Comparison of ENCODE assay signal across 8 cellular contexts in genomic region chr3:155870133-155870944, GRCh38. TPM values are rescaled to one million over a fixed set of nuclear protein-coding genes. Genes with fewer than 3 reads are reported as not detected.
DNase-seq lines count a peak whose midpoint lies in the region; ATAC-seq, FAIRE-seq and TF ChIP-seq lines count a peak whose summit lies in the region.

TSS of gene GMPS (plus strand) at chr3:155870650. CDS start at chr3:155870871, 221 bp downstream.

- FAIRE-seq in GM12892 (lab: Jason Lieb, UNC) = peak; percentile 88

- H3K4me3 Mint-ChIP-seq in T-cell = peak within 1 kb of the TSS; percentile 92 to 96 (median 95)

- H3K36me3 Mint-ChIP-seq in T-cell = no peaks in the 10 kb centered on the region

- no peaks in the 10 kb centered on the region for H3K27me3 Mint-ChIP-seq in T-cell

- TF ChIP-seq POLR2A in GM12892 (IDR thresholded peaks at IDR 0.05; ENCODE audit: low read depth, low read length) = peak; percentile 87
- TF ChIP-seq POLR2A in adrenal gland (IDR thresholded peaks at IDR 0.05) = peak; percentile 66 to 85

- peak; percentile 86 for DNase-seq in GM12892 (ENCODE audit: insufficient read length)
- DNase-seq in NCI-H1436 treated with DMSO at 0.1 percent for 48 hours (lab: John Stamatoyannopoulos, UW) = peak; percentile 70
- DNase-seq in T-cell = peak; percentile 86 to 98 (median 94)
- peak; percentile 93 to 96 (median 94) for DNase-seq in adrenal gland
- peak; percentile 92 to 97 for DNase-seq in heart right ventricle
- DNase-seq in posterior vena cava (ENCODE audit: low spot score) = peak; percentile 98
- peak; percentile 98 for DNase-seq in upper lobe of right lung

- POLR2A ChIA-PET in T-cell (lab: Charles Lee) = interaction anchor here (0.6 to 1.2 kb wide), 5 partner anchors 17 to 1290 kb away, joined by 3 to 6 read pairs (median 5); partner anchors contain the start of gene CCNL1 (in 1 of the 2)

- peak within 1 kb of the TSS; percentile 96 to 97 for H3K27ac Mint-ChIP-seq in T-cell

- H3K27ac ChIP-seq in adrenal gland (peak within 1 kb of the TSS; percentile 89 to 97 (median 96)), heart right ventricle (peak within 1 kb of the TSS; percentile 60 to 97 (median 94)), upper lobe of right lung (peak within 1 kb of the TSS; percentile 92)

- CTCF ChIA-PET in T-cell (lab: Charles Lee) = interaction anchor here (0.7 to 4.4 kb wide), 10 partner anchors 9 to 1545 kb away, joined by 3 to 44 read pairs (median 3); partner anchors contain the start of genes C3orf33 (in 1 of the 2) and SLC33A1 (in 1 of the 2)

- no peaks in the 10 kb centered on the region for H3K36me3 ChIP-seq in adrenal gland (replicated peaks in 1 of 2)
- no peaks in the 10 kb centered on the region for H3K36me3 ChIP-seq in heart right ventricle
- no peaks in the 10 kb centered on the region for H3K36me3 ChIP-seq in upper lobe of right lung

- no peaks in the 10 kb centered on the region for H3K9me3 Mint-ChIP-seq in T-cell

- H3K27me3 ChIP-seq in adrenal gland (no peaks in the 10 kb centered on the region), heart right ventricle (no peaks in the 10 kb centered on the region), upper lobe of right lung (no peaks in the 10 kb centered on the region)

- ATAC-seq in HG02852 (IDR thresholded peaks at IDR 0.05; ENCODE audit: unreplicated experiment) (peak; percentile 87), T-cell (replicated peaks in 1 of 4) (peak; percentile 91 to 94 (median 92)), heart right ventricle (peak; percentile 97 to 99 (median 98)), upper lobe of right lung (peak; percentile 97)

- 0 to 2% (median 0%) methylated on average over 11 to 83 of the region's 83 CpGs for WGBS in adrenal gland, 4 donors
- 0% methylated on average over 80 to 83 of the region's 83 CpGs for WGBS in heart right ventricle, 2 donors

- H3K4me3 ChIP-seq in adrenal gland = peak within 1 kb of the TSS; percentile 89 to 95 (median 93)
- peak within 1 kb of the TSS; percentile 87 to 99 (median 97) for H3K4me3 ChIP-seq in heart right ventricle
- H3K4me3 ChIP-seq in upper lobe of right lung = peak within 1 kb of the TSS; percentile 98

- intact Hi-C loops in adrenal gland (cut with DNase I) = no loop called here
- intact Hi-C loops in heart right ventricle (cut with DNase I) = loop anchor here in 4 of 10 donors (1.0 to 10.0 kb wide), 5 partner anchors 16 to 126 kb away; partner anchors contain the start of genes C3orf33 (in 3 of the 4), SLC33A1 (in 3 of the 4) and PLCH1 (in 1 of the 4)
- intact Hi-C loops in posterior vena cava (cut with DNase I) = loop anchor here in 1 of 2 donors (5.0 kb wide), 1 partner anchor 63 kb away; the partner anchor contains the start of gene C3orf33
- intact Hi-C loops in upper lobe of right lung (cut with DNase I) = no loop called here

- H3K9me3 ChIP-seq in adrenal gland (replicated peaks in 1 of 3) (no peaks in the 10 kb centered on the region), heart right ventricle (no peaks in the 10 kb centered on the region), upper lobe of right lung (no peaks in the 10 kb centered on the region)

- TF ChIP-seq CTCF in adrenal gland (IDR thresholded peaks at IDR 0.05) (peak in 5 of 6 experiments; percentile 28 to 69 (median 53)), heart right ventricle (IDR thresholded peaks at IDR 0.05) (peak in 8 of 9 donors; percentile 49 to 75 (median 64)), upper lobe of right lung (IDR thresholded peaks at IDR 0.05) (peak; percentile 43)

- H3K4me1 Mint-ChIP-seq in T-cell = peaks cover 20 to 32% (median 31%) of the 10 kb centered on the region in 3 donors

- H3K4me1 ChIP-seq in adrenal gland (replicated peaks in 1 of 2) (peaks cover 9 to 42% of the 10 kb centered on the region in 2 donors), heart right ventricle (peaks cover 0 to 34% (median 25%) of the 10 kb centered on the region in 9 donors), upper lobe of right lung (peaks cover 20% of the 10 kb centered on the region)

RNA-seq across cellular contexts. Expression of gene GMPS, which starts in this region (rescaled TPM):
- 98.1 TPM for polyA plus RNA-seq in GM12892 (2012; ENCODE audit: missing spikeins)
- total RNA-seq in T-cell (10 to 100 TPM; 37.4 to 44.1 (median 40.6) TPM), adrenal gland (10 to 100 TPM; 24.9 to 63.5 (median 45.3) TPM), heart right ventricle (10 to 100 TPM; 23.5 to 34.5 (median 30.6) TPM), posterior vena cava (10 to 100 TPM; 36.1 to 47.4 TPM), upper lobe of right lung (41.2 TPM)
- polyA plus RNA-seq in adrenal gland (10 to 100 TPM; 11.5 to 59.0 (median 16.9) TPM), heart right ventricle (10 to 100 TPM; 10.2 to 20.5 TPM)

Comparison
In these comparisons a context has a peak if more than half of its experiments do, and no peak if none do; other contexts are left out.
1. Peak in every context shown above with its lines: DNase-seq, ATAC-seq, H3K4me3 ChIP-seq and H3K27ac ChIP-seq.